Comparison of ENCODE assay signal across 20 cellular contexts in the genomic region with DNA sequence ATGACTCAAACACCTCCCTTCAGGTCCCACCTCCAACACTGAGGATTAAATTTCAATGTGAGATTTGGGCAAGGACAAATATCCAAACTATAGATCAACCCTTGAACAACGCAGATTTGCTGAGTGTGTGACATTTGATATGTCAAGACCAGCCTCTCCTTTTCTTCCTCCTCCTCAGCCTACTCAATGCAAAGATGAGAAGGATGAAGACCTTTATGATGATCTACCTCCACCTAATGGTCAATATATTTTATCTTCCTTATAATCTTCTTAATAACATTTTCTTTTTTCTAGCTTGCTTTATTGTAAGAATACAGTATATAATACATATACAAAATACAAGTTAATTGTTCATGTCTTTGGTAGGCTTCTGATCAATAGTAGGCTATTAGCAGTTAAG.
A peak's percentile ranks its signal among the peaks of the same experiment; 100 is the strongest.
DNase-seq lines count a peak whose midpoint lies in the region; ATAC-seq and TF ChIP-seq lines count a peak whose summit lies in the region.
"Had no signal": no experiment of that assay in that cellular context is flagged by ENCODE, and none has a peak within 500 bp of the region (broad histone marks: within the 10 kb centered on the region; RNA-seq: fewer than 3 reads in every experiment).

No MANE protein-coding gene starts in this region.

- no peaks in the 10 kb centered on the region for H3K4me1 Mint-ChIP-seq in MCF 10A (ENCODE audit: insufficient read depth, unreplicated experiment)

- no peak overlapping the region for H3K4me3 Mint-ChIP-seq in MCF 10A (ENCODE audit: unreplicated experiment)

- H4K8ac ChIP-seq in mesenchymal stem cell (ENCODE audit: low read length) = no peak overlapping the region

- WGBS in mesenchymal stem cell = 88% methylated on average over 1 of the region's 1 CpG
- 93% methylated on average over 1 of the region's 1 CpG for WGBS in heart right ventricle, 2 donors

- H3K36me3 Mint-ChIP-seq in MCF 10A (ENCODE audit: insufficient read depth, unreplicated experiment) = no peaks in the 10 kb centered on the region

- no peaks in the 10 kb centered on the region for H3K9me3 Mint-ChIP-seq in MCF 10A (ENCODE audit: unreplicated experiment)

- H2BK120ac ChIP-seq in mesenchymal stem cell (ENCODE audit: low read depth, low read length) = no peak overlapping the region

- H3K27me3 Mint-ChIP-seq in MCF 10A (ENCODE audit: insufficient read depth, unreplicated experiment) = peaks cover 50% of the 10 kb centered on the region

- TF ChIP-seq CTCF in choroid plexus epithelial cell (conservative IDR thresholded peaks at IDR 0.05; ENCODE audit: low read depth, low read length) = no peak
- TF ChIP-seq CTCF in heart right ventricle (IDR thresholded peaks at IDR 0.05) = peak in 3 of 9 donors; percentile 26 to 42 (median 36)
- TF ChIP-seq CTCF in MCF 10A (IDR thresholded peaks at IDR 0.05; ENCODE audit: unreplicated experiment) = no peak

- H3K9ac ChIP-seq in Karpas-422 (ENCODE audit: low read length) (no peak overlapping the region), mesenchymal stem cell (ENCODE audit: low read length) (no peak overlapping the region)
- H3K9ac ChIP-seq: GM23248 had no signal

- BruUV-seq in MCF 10A (replicated peaks; lab: Mats Ljungman, UMichigan) = no TSS peak

- no peak overlapping the region for H3K23ac ChIP-seq in mesenchymal stem cell (ENCODE audit: low read length in 2 of 2)

- H3K4me1 ChIP-seq in Karpas-422 (ENCODE audit: low read length) (no peaks in the 10 kb centered on the region), mesenchymal stem cell (ENCODE audit: control insufficient read depth, insufficient read depth, low read depth, low read length) (no peaks in the 10 kb centered on the region), heart right ventricle (no peaks in the 10 kb centered on the region)

- H3K27ac Mint-ChIP-seq in MCF 10A (ENCODE audit: low read depth, unreplicated experiment) = no peak overlapping the region

- H3K9me2 ChIP-seq in Karpas-422 (replicated peaks; ENCODE audit: insufficient read depth, low read length) = no peaks in the 10 kb centered on the region

- no peaks in the 10 kb centered on the region for H3K79me2 ChIP-seq in Karpas-422 (ENCODE audit: low read length)

- POLR2A ChIA-PET in MCF 10A (lab: Yijun Ruan, JAX) = interaction anchor here (0.6 kb wide), 1 partner anchor 1042 kb away, joined by 3 read pairs; no protein-coding TSS in a partner anchor

- H3K4ac ChIP-seq in mesenchymal stem cell (ENCODE audit: low read depth in 1 of 2, low read length in 2 of 2) = no peak overlapping the region

- H3K27me3 ChIP-seq in Karpas-422 (ENCODE audit: low read length) (no peaks in the 10 kb centered on the region), mesenchymal stem cell (ENCODE audit: control insufficient read depth in 1 of 2, insufficient read depth in 1 of 2, low read length in 2 of 2) (no peaks in the 10 kb centered on the region), heart right ventricle (no peaks in the 10 kb centered on the region)

- H3K14ac ChIP-seq in mesenchymal stem cell (ENCODE audit: low read length in 2 of 2) = no peak overlapping the region

- ATAC-seq in heart right ventricle (no peak), HG02678 (IDR thresholded peaks at IDR 0.05; ENCODE audit: unreplicated experiment) (no peak), left ventricle myocardium superior (no peak)
- ATAC-seq: SK-N-SH treated with all-trans-retinoic acid at 6 μM for 48 hours had no signal

- H3K27ac ChIP-seq in Karpas-422 (ENCODE audit: low read length) (no peak overlapping the region), mesenchymal stem cell (ENCODE audit: low read length, poor library complexity, severe bottlenecking) (no peak overlapping the region), heart right ventricle (no peak overlapping the region)
- H3K27ac ChIP-seq: GM23248 had no signal

- H2BK5ac ChIP-seq in mesenchymal stem cell (ENCODE audit: low read depth, low read length, poor library complexity, severe bottlenecking) = no peak overlapping the region

- peak; percentile 45 for DNase-seq in DMS114 treated with DMSO at 0.1 percent for 48 hours (lab: John Stamatoyannopoulos, UW; ENCODE audit: unreplicated experiment)
- peak; percentile 54 for DNase-seq in Karpas-422
- DNase-seq in choroid plexus epithelial cell (ENCODE audit: low read depth) = peak; percentile 5
- DNase-seq in mesenchymal stem cell = peak; percentile 1
- no peak for DNase-seq in heart right ventricle
- no peak for DNase-seq in left ventricle myocardium superior
- DNase-seq in MCF 10A (ENCODE audit: unreplicated experiment) = no peak
- DNase-seq: DMS 273 treated with DMSO at 0.1 percent for 48 hours, GF-D8, GM23248, IMR-90, Kasumi-1, NCI-H187, NCI-H2227 treated with DMSO at 0.1 percent for 48 hours, NCI-H510A treated with DMSO at 0.1 percent for 48 hours, NCI-H82, SHP77 treated with DMSO at 0.1 percent for 48 hours, T-helper 1 cell had no signal

- H3K9me3 ChIP-seq in Karpas-422 (ENCODE audit: low read length) (no peaks in the 10 kb centered on the region), mesenchymal stem cell (ENCODE audit: control insufficient read depth, low read length) (no peaks in the 10 kb centered on the region), heart right ventricle (no peaks in the 10 kb centered on the region)

- no peak overlapping the region for H4K91ac ChIP-seq in mesenchymal stem cell (ENCODE audit: low read length)

- H3K4me2 ChIP-seq in Karpas-422 (ENCODE audit: low read depth, low read length, poor library complexity, severe bottlenecking) (no peak overlapping the region), mesenchymal stem cell (ENCODE audit: low read length, poor library complexity, severe bottlenecking) (no peak overlapping the region)

- CTCF ChIA-PET in MCF 10A (lab: Yijun Ruan, JAX) = interaction anchor here (0.6 to 0.7 kb wide), 2 partner anchors 308 to 328 kb away, joined by 3 to 4 read pairs; no protein-coding TSS in a partner anchor

- no peaks in the 10 kb centered on the region for H3K79me1 ChIP-seq in mesenchymal stem cell (replicated peaks; ENCODE audit: low read length, poor library complexity, severe bottlenecking)

- no peak overlapping the region for H3K4me3 ChIP-seq in Karpas-422 (ENCODE audit: low read length)
- no peak overlapping the region for H3K4me3 ChIP-seq in choroid plexus epithelial cell (ENCODE audit: low read depth, low read length)
- no peak overlapping the region for H3K4me3 ChIP-seq in mesenchymal stem cell (ENCODE audit: insufficient read depth in 1 of 2, low read depth in 1 of 2, low read length in 2 of 2)
- no peak overlapping the region for H3K4me3 ChIP-seq in heart right ventricle
- H3K4me3 ChIP-seq: GM23248 had no signal

- no peak overlapping the region for H3K18ac ChIP-seq in mesenchymal stem cell (ENCODE audit: low read depth in 1 of 2, low read length in 2 of 2)

- H3K36me3 ChIP-seq in Karpas-422 (ENCODE audit: insufficient read depth, low read length) = no peaks in the 10 kb centered on the region
- no peaks in the 10 kb centered on the region for H3K36me3 ChIP-seq in mesenchymal stem cell (ENCODE audit: control insufficient read depth in 1 of 2, insufficient read depth in 2 of 2, low read depth in 1 of 2, low read length in 2 of 2)
- H3K36me3 ChIP-seq in heart right ventricle = no peaks in the 10 kb centered on the region

- intact Hi-C loops in heart right ventricle (cut with DNase I) (loop anchor here in 4 of 10 donors (5.0 to 10.0 kb wide), 3 partner anchors 299 to 311 kb away; no protein-coding TSS in a partner anchor), left ventricle myocardium superior (cut with micrococcal nuclease) (no loop called here), MCF 10A (cut with micrococcal nuclease) (no loop called here)

- H2BK12ac ChIP-seq in mesenchymal stem cell (ENCODE audit: low read length in 2 of 2) = no peak overlapping the region

- H2BK15ac ChIP-seq in mesenchymal stem cell (ENCODE audit: low read depth, poor library complexity, severe bottlenecking) = no peak overlapping the region

- no peak overlapping the region for H2AFZ ChIP-seq in Karpas-422 (ENCODE audit: low read length)
- H2AFZ ChIP-seq in mesenchymal stem cell (ENCODE audit: low read depth, low read length) = no peak overlapping the region
- H2AFZ ChIP-seq: GM23248 had no signal

- H4K20me1 ChIP-seq in Karpas-422 (ENCODE audit: insufficient read depth, low read depth, low read length) = no peaks in the 10 kb centered on the region

- no peak overlapping the region for H2AK5ac ChIP-seq in mesenchymal stem cell (ENCODE audit: low read length, severe bottlenecking)

Comparison
In these comparisons a context has a peak if more than half of its experiments do, and no peak if none do; other contexts are left out.
1. DNase-seq: peak in DMS114 treated with DMSO at 0.1 percent for 48 hours (single experiment), Karpas-422 (single experiment), choroid plexus epithelial cell (single experiment) and mesenchymal stem cell (single experiment); none in heart right ventricle (0 of 2), left ventricle myocardium superior (single experiment) and MCF 10A (single experiment).